Comparison of ENCODE assay signal across 17 cellular contexts in genomic region chr19:49881672-49882394, GRCh38. TPM values are rescaled to one million over a fixed set of nuclear protein-coding genes. Genes with fewer than 3 reads are reported as not detected.
A peak's percentile ranks its signal among the peaks of the same experiment; 100 is the strongest.
DNase-seq lines count a peak whose midpoint lies in the region; ATAC-seq lines count a peak whose summit lies in the region.
"Had no signal": no experiment of that assay in that cellular context is flagged by ENCODE, and none has a peak within 500 bp of the region (broad histone marks: within the 10 kb centered on the region; RNA-seq: fewer than 3 reads in every experiment).

No MANE protein-coding gene starts in this region.

- no peak overlapping the region for H3K4me3 ChIP-seq in MG63
- H3K4me3 ChIP-seq: esophagus muscularis mucosa, heart left ventricle, right lobe of liver, tibial artery had no signal

- H3K4me3 Mint-ChIP-seq in activated T-cell treated with anti-CD3 and anti-CD28 coated beads, Interleukin-2, amount 50 U/mL, for 72 hours = no peak overlapping the region
- no peak overlapping the region for H3K4me3 Mint-ChIP-seq in activated T-cell treated with anti-CD3 and anti-CD28 coated beads, Interleukin-2, amount 50 U/mL, for 24 hours
- peak overlapping the region in 1 of 2 donors; percentile 36 for H3K4me3 Mint-ChIP-seq in stimulated activated naive B cell treated with anti-CD40 and anti-IgM and Interleukin-4, amounts not matched to agents 10 μg/mL and 1 μg/mL and 100 μg/mL, for 72 hours
- H3K4me3 Mint-ChIP-seq: CD8-positive, alpha-beta T cell had no signal

- no peaks in the 10 kb centered on the region for H3K27me3 ChIP-seq in MG63
- H3K27me3 ChIP-seq: esophagus muscularis mucosa, heart left ventricle, right lobe of liver, tibial artery had no signal

- ATAC-seq in activated T-cell treated with anti-CD3 and anti-CD28 coated beads, Interleukin-2, amount 50 U/mL, for 72 hours (replicated peaks in 1 of 2) = no peak
- ATAC-seq in stimulated activated naive B cell treated with anti-CD40 and anti-IgM and Interleukin-4, amounts not matched to agents 10 μg/mL and 1 μg/mL and 100 μg/mL, for 72 hours (replicated peaks) = no peak
- ATAC-seq: CD8-positive, alpha-beta T cell; heart left ventricle; right lobe of liver had no signal

- H3K27me3 Mint-ChIP-seq in activated T-cell treated with anti-CD3 and anti-CD28 coated beads, Interleukin-2, amount 50 U/mL, for 72 hours (ENCODE audit: low read depth) = no peaks in the 10 kb centered on the region
- no peaks in the 10 kb centered on the region for H3K27me3 Mint-ChIP-seq in activated T-cell treated with anti-CD3 and anti-CD28 coated beads, Interleukin-2, amount 50 U/mL, for 24 hours
- no peaks in the 10 kb centered on the region for H3K27me3 Mint-ChIP-seq in stimulated activated naive B cell treated with anti-CD40 and anti-IgM and Interleukin-4, amounts not matched to agents 10 μg/mL and 1 μg/mL and 100 μg/mL, for 72 hours

- H3K36me3 ChIP-seq in MG63 = peaks cover 64% of the 10 kb centered on the region

- H3K4me1 Mint-ChIP-seq in activated T-cell treated with anti-CD3 and anti-CD28 coated beads, Interleukin-2, amount 50 U/mL, for 72 hours (ENCODE audit: low read depth) = peaks cover 19% of the 10 kb centered on the region
- peaks cover 19% of the 10 kb centered on the region for H3K4me1 Mint-ChIP-seq in activated T-cell treated with anti-CD3 and anti-CD28 coated beads, Interleukin-2, amount 50 U/mL, for 24 hours (ENCODE audit: low read depth)
- peaks cover 29 to 77% of the 10 kb centered on the region in 2 donors for H3K4me1 Mint-ChIP-seq in stimulated activated naive B cell treated with anti-CD40 and anti-IgM and Interleukin-4, amounts not matched to agents 10 μg/mL and 1 μg/mL and 100 μg/mL, for 72 hours

- no peaks in the 10 kb centered on the region for H3K9me3 ChIP-seq in MG63
- H3K9me3 ChIP-seq: esophagus muscularis mucosa, heart left ventricle, right lobe of liver, tibial artery had no signal

- peak overlapping the region; percentile 65 for H3K27ac Mint-ChIP-seq in activated T-cell treated with anti-CD3 and anti-CD28 coated beads, Interleukin-2, amount 50 U/mL, for 72 hours
- no peak overlapping the region for H3K27ac Mint-ChIP-seq in activated T-cell treated with anti-CD3 and anti-CD28 coated beads, Interleukin-2, amount 50 U/mL, for 24 hours
- H3K27ac Mint-ChIP-seq in stimulated activated naive B cell treated with anti-CD40 and anti-IgM and Interleukin-4, amounts not matched to agents 10 μg/mL and 1 μg/mL and 100 μg/mL, for 72 hours = peak overlapping the region; percentile 79
- H3K27ac Mint-ChIP-seq: CD8-positive, alpha-beta T cell had no signal

- no peak for DNase-seq in activated T-cell treated with anti-CD3 and anti-CD28 coated beads, Interleukin-2, amount 50 U/mL, for 72 hours
- no peak for DNase-seq in activated T-cell treated with anti-CD3 and anti-CD28 coated beads, Interleukin-2, amount 50 U/mL, for 24 hours
- peak; percentile 31 for DNase-seq in dermis blood vessel endothelial cell
- no peak for DNase-seq in stimulated activated naive B cell treated with anti-CD40 and anti-IgM and Interleukin-4, amounts not matched to agents 10 μg/mL and 1 μg/mL and 100 μg/mL, for 72 hours
- no peak for DNase-seq in NCI-H226
- DNase-seq in MG63 = no peak
- DNase-seq: activated effector memory CD4-positive, alpha-beta T cell treated with anti-CD3 and anti-CD28 coated beads, Interleukin-2, amount 50 U/mL, for 16 hours; CD8-positive, alpha-beta T cell; midbrain; NCI-H1694 treated with DMSO at 0.1 percent for 48 hours; NCI-H524; nucleus accumbens; stimulated activated CD4-positive, alpha-beta T cell treated with anti-CD3 and anti-CD28 coated beads, Interleukin-4, amount 100 ng/mL, for 1 hour had no signal

- H3K9me3 Mint-ChIP-seq in activated T-cell treated with anti-CD3 and anti-CD28 coated beads, Interleukin-2, amount 50 U/mL, for 72 hours = no peaks in the 10 kb centered on the region
- no peaks in the 10 kb centered on the region for H3K9me3 Mint-ChIP-seq in activated T-cell treated with anti-CD3 and anti-CD28 coated beads, Interleukin-2, amount 50 U/mL, for 24 hours
- peaks cover 0 to 2% of the 10 kb centered on the region in 2 donors for H3K9me3 Mint-ChIP-seq in stimulated activated naive B cell treated with anti-CD40 and anti-IgM and Interleukin-4, amounts not matched to agents 10 μg/mL and 1 μg/mL and 100 μg/mL, for 72 hours
- H3K9me3 Mint-ChIP-seq: CD8-positive, alpha-beta T cell had no signal

- peaks cover 9 to 23% of the 10 kb centered on the region in 2 donors for H3K36me3 Mint-ChIP-seq in activated T-cell treated with anti-CD3 and anti-CD28 coated beads, Interleukin-2, amount 50 U/mL, for 72 hours (ENCODE audit: insufficient read depth in 2 of 2)
- peaks cover 73% of the 10 kb centered on the region for H3K36me3 Mint-ChIP-seq in activated T-cell treated with anti-CD3 and anti-CD28 coated beads, Interleukin-2, amount 50 U/mL, for 24 hours (ENCODE audit: low read depth)
- H3K36me3 Mint-ChIP-seq in stimulated activated naive B cell treated with anti-CD40 and anti-IgM and Interleukin-4, amounts not matched to agents 10 μg/mL and 1 μg/mL and 100 μg/mL, for 72 hours = peaks cover 66 to 79% of the 10 kb centered on the region in 2 donors

RNA-seq across cellular contexts. Expression of gene TBC1D17, which starts 4.3 kb away (rescaled TPM):
- 10 to 100 TPM; 47.9 to 53.9 TPM for total RNA-seq in activated T-cell treated with anti-CD3 and anti-CD28 coated beads, Interleukin-2, amount 50 U/mL, for 72 hours
- 7.5 and 13.8 TPM in 2 replicates for total RNA-seq in dermis blood vessel endothelial cell
- 5.2 and 11.5 TPM in 2 replicates for total RNA-seq in MG63 (2014; rRNA removed; shearing (Covaris generic); ENCODE audit: low replicate concordance)

RNA-seq across cellular contexts. Expression of gene AKT1S1, which starts 4.7 kb away (rescaled TPM):
- total RNA-seq in activated T-cell treated with anti-CD3 and anti-CD28 coated beads, Interleukin-2, amount 50 U/mL, for 72 hours = 10 to 100 TPM; 30.5 to 36.6 TPM
- 9.9 and 13.0 TPM in 2 replicates for total RNA-seq in dermis blood vessel endothelial cell
- total RNA-seq in MG63 (2014; rRNA removed; shearing (Covaris generic); ENCODE audit: low replicate concordance) = 12.1 and 16.5 TPM in 2 replicates

RNA-seq across cellular contexts. Expression of gene PNKP, which starts 14.5 kb away (rescaled TPM):
- 10 to 100 TPM; 71.1 to 74.5 TPM for total RNA-seq in activated T-cell treated with anti-CD3 and anti-CD28 coated beads, Interleukin-2, amount 50 U/mL, for 72 hours
- total RNA-seq in dermis blood vessel endothelial cell = 44.3 and 60.4 TPM in 2 replicates
- total RNA-seq in MG63 (2014; rRNA removed; shearing (Covaris generic); ENCODE audit: low replicate concordance) = 29.4 and 46.4 TPM in 2 replicates

RNA-seq across cellular contexts. Expression of gene IL4I1, which starts 14.9 kb away (rescaled TPM):
- 10 to 100 TPM; 16.7 to 42.3 TPM for total RNA-seq in activated T-cell treated with anti-CD3 and anti-CD28 coated beads, Interleukin-2, amount 50 U/mL, for 72 hours
- 2.1 and 3.6 TPM in 2 replicates for total RNA-seq in dermis blood vessel endothelial cell
- 3.6 TPM in 1 of 2 replicates, not detected in the other for total RNA-seq in MG63 (2014; rRNA removed; shearing (Covaris generic); ENCODE audit: low replicate concordance)

RNA-seq across cellular contexts. Expression of gene PTOV1, which starts 30.9 kb away (rescaled TPM):
- 10 to 100 TPM; 63.8 to 73.3 TPM for total RNA-seq in activated T-cell treated with anti-CD3 and anti-CD28 coated beads, Interleukin-2, amount 50 U/mL, for 72 hours
- total RNA-seq in dermis blood vessel endothelial cell = 57.2 and 72.9 TPM in 2 replicates
- total RNA-seq in MG63 (2014; rRNA removed; shearing (Covaris generic); ENCODE audit: low replicate concordance) = 45.1 and 96.1 TPM in 2 replicates
